25 cellular contexts compared by ENCODE assay signal in genomic region chr18:14933049-14933851, GRCh38.
"Had no signal": no experiment of that assay in that cellular context is flagged by ENCODE, and none has a peak within 500 bp of the region (broad histone marks: within the 10 kb centered on the region; RNA-seq: fewer than 3 reads in every experiment).

No MANE protein-coding gene starts in this region.

- H3K9ac ChIP-seq: neural progenitor cell had no signal

- H3K4me2 ChIP-seq: hepatocyte, neural progenitor cell had no signal

- H3K4me3 ChIP-seq: gastroesophageal sphincter, hepatocyte, neural progenitor cell, skin epidermis had no signal

- H2AFZ ChIP-seq: hepatocyte, neural progenitor cell had no signal

- H3K79me2 ChIP-seq: hepatocyte had no signal

- DNase-seq: activated CD4-positive, alpha-beta T cell treated with anti-CD3 and anti-CD28 coated beads for 48 hours; activated CD4-positive, alpha-beta T cell treated with anti-CD3 and anti-CD28 coated beads, Interleukin-2, amount 50 U/mL, for 48 hours; activated naive CD4-positive, alpha-beta T cell; activated T-cell treated with anti-CD3 and anti-CD28 coated beads, Interleukin-2, amount 50 U/mL, for 72 hours; effector memory CD4-positive, alpha-beta T cell; erythroblast; left cardiac atrium; natural killer cell; occipital lobe; stimulated activated CD4-positive, alpha-beta T cell treated with anti-CD3 and anti-CD28 coated beads, Interleukin-4, amount 100 ng/mL, for 24 hours; stimulated activated CD8-positive, alpha-beta memory T cell treated with anti-CD3 and anti-CD28 coated beads, Interleukin-4, amount 100 ng/mL, for 48 hours; stimulated activated naive CD8-positive, alpha-beta T cell treated with anti-CD3 and anti-CD28 coated beads, Interleukin-15, amount 100 ng/mL, for 72 hours; substantia nigra; T-helper 1 cell; WERI-Rb-1 had no signal

- ATAC-seq: activated CD4-positive, CD25-positive, alpha-beta regulatory T cell treated with anti-CD3 and anti-CD28 coated beads, Interleukin-2, amount 50 U/mL, for 24 hours; activated naive CD4-positive, alpha-beta T cell treated with anti-CD3 and anti-CD28 coated beads, Interleukin-2, amount 50 U/mL, for 72 hours; activated T-cell treated with anti-CD3 and anti-CD28 coated beads, Interleukin-2, amount 50 U/mL, for 72 hours; gastroesophageal sphincter; left cardiac atrium; natural killer cell; sciatic nerve; stimulated activated memory B cell treated with anti-CD40 and anti-IgM and Interleukin-4, amounts not matched to agents 10 μg/mL and 1 μg/mL and 100 μg/mL, for 72 hours; stimulated activated naive CD8-positive, alpha-beta T cell treated with anti-CD3 and anti-CD28 coated beads, Interleukin-15, amount 100 ng/mL, for 72 hours had no signal

- FAIRE-seq: bronchial epithelial cell, TTC549 had no signal

- H3K27me3 ChIP-seq: hepatocyte, neural progenitor cell had no signal

- H3K9me3 ChIP-seq: gastroesophageal sphincter had no signal

- H3K36me3 ChIP-seq: gastroesophageal sphincter, neural progenitor cell, WERI-Rb-1 had no signal

- H3K27ac ChIP-seq: gastroesophageal sphincter, hepatocyte, neural progenitor cell, skin epidermis, WERI-Rb-1 had no signal

- H3K4me1 ChIP-seq: gastroesophageal sphincter, neural progenitor cell had no signal
